15 cellular contexts compared by ENCODE assay signal in the genomic region with DNA sequence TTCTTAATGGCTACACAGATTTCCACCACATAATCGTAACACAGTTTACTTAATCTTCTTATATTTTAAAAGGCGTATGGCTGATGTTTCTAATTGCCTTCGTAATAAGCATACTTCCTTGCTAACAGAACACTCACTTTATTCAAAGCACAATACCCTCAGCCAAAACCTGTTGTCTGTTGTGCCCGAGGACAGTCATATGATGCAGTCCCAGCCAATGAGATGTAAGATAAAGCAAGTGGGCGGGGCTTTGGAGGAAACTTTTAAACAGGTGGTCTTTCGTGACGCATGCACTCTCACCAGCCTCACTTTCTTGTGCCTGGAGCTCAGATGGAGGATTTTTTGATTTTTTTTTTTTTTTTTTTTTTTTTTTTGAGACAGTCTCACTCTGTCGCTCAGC.
DNase-seq lines count a peak whose midpoint lies in the region; TF ChIP-seq lines count a peak whose summit lies in the region.
"Had no signal": no experiment of that assay in that cellular context is flagged by ENCODE, and none has a peak within 500 bp of the region (broad histone marks: within the 10 kb centered on the region; RNA-seq: fewer than 3 reads in every experiment).

No MANE protein-coding gene starts in this region.

- H3K4me3 Mint-ChIP-seq in osteocyte (ENCODE audit: unreplicated experiment): no peak overlapping the region
- H3K4me3 Mint-ChIP-seq: CD8-positive, alpha-beta T cell; IgD-negative memory B cell had no signal

- no peaks in the 10 kb centered on the region for H3K9me3 ChIP-seq in A673 (ENCODE audit: low read depth, low read length, poor library complexity, severe bottlenecking)

- TF ChIP-seq CTCF in A673 (conservative IDR thresholded peaks at IDR 0.05; ENCODE audit: low read depth, low read length): no peak
- no peak for TF ChIP-seq CTCF in osteocyte (IDR thresholded peaks at IDR 0.05)

- H3K36me3 ChIP-seq in A673 (ENCODE audit: insufficient read depth, low read length, poor library complexity, severe bottlenecking): no peaks in the 10 kb centered on the region

- peak overlapping the region; percentile 47 for H3K27ac Mint-ChIP-seq in osteocyte (ENCODE audit: unreplicated experiment)
- H3K27ac Mint-ChIP-seq: CD8-positive, alpha-beta T cell; IgD-negative memory B cell had no signal

- TF ChIP-seq RAD21 in Ishikawa (IDR thresholded peaks at IDR 0.05; ENCODE audit: low read depth): no peak

- H3K36me3 Mint-ChIP-seq in osteocyte (ENCODE audit: unreplicated experiment): peaks cover 21% of the 10 kb centered on the region
- H3K36me3 Mint-ChIP-seq: CD8-positive, alpha-beta T cell had no signal

- DNase-seq in A673 (ENCODE audit: low spot score): peak; percentile 41
- DNase-seq in ELR (ENCODE audit: low read depth): peak; percentile 42
- DNase-seq in osteocyte (ENCODE audit: extremely low spot score, unreplicated experiment): no peak
- DNase-seq in inferior parietal cortex (ENCODE audit: extremely low spot score): no peak
- DNase-seq in activated effector memory CD4-positive, alpha-beta T cell treated with anti-CD3 and anti-CD28 coated beads, Interleukin-2, amount 50 U/mL, for 16 hours: no peak
- DNase-seq in Ammon's horn (ENCODE audit: low spot score): no peak
- DNase-seq: 8988T; CD8-positive, alpha-beta T cell; COR-L47; DMS 273 treated with DMSO at 0.1 percent for 48 hours; DMS79; GDM1; GM23248 had no signal

- no peak overlapping the region for H3K4me3 ChIP-seq in A673 (ENCODE audit: low read depth, low read length, poor library complexity, severe bottlenecking)
- H3K4me3 ChIP-seq: GM23248 had no signal

- POLR2A ChIA-PET in A673 (lab: Charles Lee; ENCODE audit: low non-redundant PET): no interaction called here

- no peaks in the 10 kb centered on the region for H3K27me3 Mint-ChIP-seq in osteocyte (ENCODE audit: unreplicated experiment)
- H3K27me3 Mint-ChIP-seq: IgD-negative memory B cell had no signal

- no peaks in the 10 kb centered on the region for H3K27me3 ChIP-seq in A673 (replicated peaks; ENCODE audit: insufficient read depth, low read depth, low read length, poor library complexity)

- TF ChIP-seq EP300 in Ishikawa (IDR thresholded peaks at IDR 0.05; ENCODE audit: borderline replicate concordance): no peak

- H3K4me1 Mint-ChIP-seq in osteocyte (ENCODE audit: unreplicated experiment): peaks cover 57% of the 10 kb centered on the region

- BruUV-seq in A673 (replicated peaks; lab: Mats Ljungman, UMichigan): no TSS peak

- CTCF ChIA-PET in A673 (lab: Charles Lee): no interaction called here

- no peaks in the 10 kb centered on the region for H3K9me3 Mint-ChIP-seq in osteocyte (ENCODE audit: unreplicated experiment)
- H3K9me3 Mint-ChIP-seq: CD8-positive, alpha-beta T cell had no signal

- H3K4me1 ChIP-seq in A673 (ENCODE audit: insufficient read depth, low read length, poor library complexity, severe bottlenecking): peaks cover 49% of the 10 kb centered on the region

- intact Hi-C loops in A673 (cut with micrococcal nuclease; ENCODE audit: unreplicated experiment): no loop called here

- H3K27ac ChIP-seq in A673 (ENCODE audit: low read depth, low read length, poor library complexity, severe bottlenecking): no peak overlapping the region
- H3K27ac ChIP-seq: GM23248 had no signal

TF ChIP-seq in Ishikawa, 13 proteins besides CTCF, POLR2A, EP300 and RAD21:
- no peak for TF ChIP-seq CEBPB (IDR thresholded peaks at IDR 0.05)
- TF ChIP-seq, protein P1, sequence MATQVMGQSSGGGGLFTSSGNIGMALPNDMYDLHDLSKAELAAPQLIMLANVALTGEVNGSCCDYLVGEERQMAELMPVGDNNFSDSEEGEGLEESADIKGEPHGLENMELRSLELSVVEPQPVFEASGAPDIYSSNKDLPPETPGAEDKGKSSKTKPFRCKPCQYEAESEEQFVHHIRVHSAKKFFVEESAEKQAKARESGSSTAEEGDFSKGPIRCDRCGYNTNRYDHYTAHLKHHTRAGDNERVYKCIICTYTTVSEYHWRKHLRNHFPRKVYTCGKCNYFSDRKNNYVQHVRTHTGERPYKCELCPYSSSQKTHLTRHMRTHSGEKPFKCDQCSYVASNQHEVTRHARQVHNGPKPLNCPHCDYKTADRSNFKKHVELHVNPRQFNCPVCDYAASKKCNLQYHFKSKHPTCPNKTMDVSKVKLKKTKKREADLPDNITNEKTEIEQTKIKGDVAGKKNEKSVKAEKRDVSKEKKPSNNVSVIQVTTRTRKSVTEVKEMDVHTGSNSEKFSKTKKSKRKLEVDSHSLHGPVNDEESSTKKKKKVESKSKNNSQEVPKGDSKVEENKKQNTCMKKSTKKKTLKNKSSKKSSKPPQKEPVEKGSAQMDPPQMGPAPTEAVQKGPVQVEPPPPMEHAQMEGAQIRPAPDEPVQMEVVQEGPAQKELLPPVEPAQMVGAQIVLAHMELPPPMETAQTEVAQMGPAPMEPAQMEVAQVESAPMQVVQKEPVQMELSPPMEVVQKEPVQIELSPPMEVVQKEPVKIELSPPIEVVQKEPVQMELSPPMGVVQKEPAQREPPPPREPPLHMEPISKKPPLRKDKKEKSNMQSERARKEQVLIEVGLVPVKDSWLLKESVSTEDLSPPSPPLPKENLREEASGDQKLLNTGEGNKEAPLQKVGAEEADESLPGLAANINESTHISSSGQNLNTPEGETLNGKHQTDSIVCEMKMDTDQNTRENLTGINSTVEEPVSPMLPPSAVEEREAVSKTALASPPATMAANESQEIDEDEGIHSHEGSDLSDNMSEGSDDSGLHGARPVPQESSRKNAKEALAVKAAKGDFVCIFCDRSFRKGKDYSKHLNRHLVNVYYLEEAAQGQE (IDR thresholded peaks at IDR 0.05; ENCODE audit: low read depth): no peak
- TF ChIP-seq, protein P2, sequence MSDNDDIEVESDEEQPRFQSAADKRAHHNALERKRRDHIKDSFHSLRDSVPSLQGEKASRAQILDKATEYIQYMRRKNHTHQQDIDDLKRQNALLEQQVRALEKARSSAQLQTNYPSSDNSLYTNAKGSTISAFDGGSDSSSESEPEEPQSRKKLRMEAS (IDR thresholded peaks at IDR 0.05): no peak
- TF ChIP-seq, protein P3, sequence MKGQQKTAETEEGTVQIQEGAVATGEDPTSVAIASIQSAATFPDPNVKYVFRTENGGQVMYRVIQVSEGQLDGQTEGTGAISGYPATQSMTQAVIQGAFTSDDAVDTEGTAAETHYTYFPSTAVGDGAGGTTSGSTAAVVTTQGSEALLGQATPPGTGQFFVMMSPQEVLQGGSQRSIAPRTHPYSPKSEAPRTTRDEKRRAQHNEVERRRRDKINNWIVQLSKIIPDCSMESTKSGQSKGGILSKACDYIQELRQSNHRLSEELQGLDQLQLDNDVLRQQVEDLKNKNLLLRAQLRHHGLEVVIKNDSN (IDR thresholded peaks at IDR 0.05): peak; percentile 66
- TF ChIP-seq ZBTB7A (IDR thresholded peaks at IDR 0.05; ENCODE audit: low read depth): no peak

Comparison
In these comparisons a context has a peak if more than half of its experiments do, and no peak if none do; other contexts are left out.
1. DNase-seq: peak in A673 (single experiment) and ELR (single experiment); none in osteocyte (single experiment), inferior parietal cortex (single experiment), activated effector memory CD4-positive, alpha-beta T cell treated with anti-CD3 and anti-CD28 coated beads, Interleukin-2, amount 50 U/mL, for 16 hours (single experiment) and Ammon's horn (single experiment).